Comparison of ENCODE assay signal across 16 cellular contexts in the genomic region with DNA sequence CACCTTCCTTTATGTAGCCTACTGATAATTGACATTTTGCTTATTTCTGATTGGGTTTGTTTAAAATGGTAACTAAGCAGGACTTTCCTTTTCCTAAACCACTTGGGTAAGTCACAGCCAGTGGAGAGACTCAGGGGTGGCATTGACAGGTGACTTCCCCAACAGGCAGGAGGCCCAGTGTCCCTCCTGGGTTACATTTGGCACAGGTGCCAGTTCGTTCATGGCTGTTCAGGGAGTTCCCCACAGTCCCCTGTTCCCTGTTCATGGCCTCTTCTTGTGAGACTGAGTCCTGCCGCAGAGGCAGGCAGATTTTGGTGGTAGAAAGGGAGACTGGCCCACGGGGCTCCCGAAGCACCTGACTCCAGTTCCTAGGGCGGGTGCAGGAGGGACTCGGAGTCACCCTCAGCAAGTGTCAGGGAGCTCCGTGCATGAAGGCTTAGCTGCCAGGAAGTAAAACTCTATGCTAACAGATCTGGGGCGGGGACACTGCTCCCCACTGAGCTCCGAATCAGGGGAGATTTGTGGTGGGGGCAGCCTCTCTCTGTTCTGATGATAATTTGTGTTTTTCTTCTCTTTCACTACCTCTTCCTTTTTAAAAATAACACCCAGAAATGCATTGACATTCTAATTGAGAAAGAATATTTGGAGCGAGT.
DNase-seq lines count a peak whose midpoint lies in the region; ATAC-seq and TF ChIP-seq lines count a peak whose summit lies in the region.
"Had no signal": no experiment of that assay in that cellular context is flagged by ENCODE, and none has a peak within 500 bp of the region (broad histone marks: within the 10 kb centered on the region; RNA-seq: fewer than 3 reads in every experiment).

No MANE protein-coding gene starts in this region.

- H3K36me3 ChIP-seq in OCI-LY3 (replicated peaks; ENCODE audit: low read depth, low read length) (peaks cover 73% of the 10 kb centered on the region), iPS DF 6.9 (ENCODE audit: control insufficient read depth, insufficient read depth, low read length) (peaks cover 17% of the 10 kb centered on the region), WERI-Rb-1 (peaks cover 70% of the 10 kb centered on the region), brain microvascular endothelial cell (replicated peaks) (peaks cover 39% of the 10 kb centered on the region)

- WGBS in iPS DF 6.9 (ENCODE audit: insufficient coverage, insufficient read length), result no CpG with 5 or more reads among the region's 10 CpGs

- no peak for TF ChIP-seq CTCF in OCI-LY3 (IDR thresholded peaks at IDR 0.05; ENCODE audit: low read depth, low read length)
- TF ChIP-seq CTCF in WERI-Rb-1 (IDR thresholded peaks at IDR 0.05; ENCODE audit: low read depth, low read length), result no peak
- no peak for TF ChIP-seq CTCF in brain microvascular endothelial cell (IDR thresholded peaks at IDR 0.05; ENCODE audit: low read depth, low read length, missing control alignments)

- H3K27ac Mint-ChIP-seq in activated naive CD8-positive, alpha-beta T cell, result peak overlapping the region; percentile 2
- no peak overlapping the region for H3K27ac Mint-ChIP-seq in activated naive CD8-positive, alpha-beta T cell treated with anti-CD3 and anti-CD28 coated beads for 36 hours
- peak overlapping the region; percentile 61 for H3K27ac Mint-ChIP-seq in stimulated activated effector memory CD8-positive, alpha-beta T cell treated with anti-CD3 and anti-CD28 coated beads, Interleukin-12 subunit alpha, Interleukin-12 subunit beta, amount 100 ng/mL, for 72 hours
- H3K27ac Mint-ChIP-seq in natural killer cell treated with Interleukin-12 subunit alpha and Interleukin-12 subunit beta and Interleukin-15 and Interleukin-18, amount 100 ng/mL, for 72 hours, result peak overlapping the region in 1 of 2 donors; percentile 28
- H3K27ac Mint-ChIP-seq: B cell had no signal

- H3K4me2 ChIP-seq in OCI-LY3 (ENCODE audit: low read length), result peak overlapping the region; percentile 57

- H3K4me3 Mint-ChIP-seq in activated naive CD8-positive, alpha-beta T cell, result no peak overlapping the region
- no peak overlapping the region for H3K4me3 Mint-ChIP-seq in activated naive CD8-positive, alpha-beta T cell treated with anti-CD3 and anti-CD28 coated beads for 36 hours
- H3K4me3 Mint-ChIP-seq in stimulated activated effector memory CD8-positive, alpha-beta T cell treated with anti-CD3 and anti-CD28 coated beads, Interleukin-12 subunit alpha, Interleukin-12 subunit beta, amount 100 ng/mL, for 72 hours, result no peak overlapping the region
- H3K4me3 Mint-ChIP-seq in natural killer cell treated with Interleukin-12 subunit alpha and Interleukin-12 subunit beta and Interleukin-15 and Interleukin-18, amount 100 ng/mL, for 72 hours, result no peak overlapping the region
- H3K4me3 Mint-ChIP-seq: B cell; CD8-positive, alpha-beta memory T cell had no signal

- H3K36me3 Mint-ChIP-seq in activated naive CD8-positive, alpha-beta T cell, result peaks cover 13% of the 10 kb centered on the region
- H3K36me3 Mint-ChIP-seq in activated naive CD8-positive, alpha-beta T cell treated with anti-CD3 and anti-CD28 coated beads for 36 hours, result peaks cover 22% of the 10 kb centered on the region
- peaks cover 92% of the 10 kb centered on the region for H3K36me3 Mint-ChIP-seq in stimulated activated effector memory CD8-positive, alpha-beta T cell treated with anti-CD3 and anti-CD28 coated beads, Interleukin-12 subunit alpha, Interleukin-12 subunit beta, amount 100 ng/mL, for 72 hours
- peaks cover 23% of the 10 kb centered on the region for H3K36me3 Mint-ChIP-seq in natural killer cell treated with Interleukin-12 subunit alpha and Interleukin-12 subunit beta and Interleukin-15 and Interleukin-18, amount 100 ng/mL, for 72 hours

- peak overlapping the region; percentile 37 for H3K4me3 ChIP-seq in OCI-LY3 (ENCODE audit: low read length)
- no peak overlapping the region for H3K4me3 ChIP-seq in iPS DF 6.9 (ENCODE audit: low read length)
- no peak overlapping the region for H3K4me3 ChIP-seq in WERI-Rb-1 (ENCODE audit: low read depth, low read length)
- no peak overlapping the region for H3K4me3 ChIP-seq in brain microvascular endothelial cell (ENCODE audit: low read depth, low read length)

- no peaks in the 10 kb centered on the region for H3K4me1 Mint-ChIP-seq in activated naive CD8-positive, alpha-beta T cell (ENCODE audit: low read depth)
- H3K4me1 Mint-ChIP-seq in activated naive CD8-positive, alpha-beta T cell treated with anti-CD3 and anti-CD28 coated beads for 36 hours, result peaks cover 1% of the 10 kb centered on the region
- H3K4me1 Mint-ChIP-seq in stimulated activated effector memory CD8-positive, alpha-beta T cell treated with anti-CD3 and anti-CD28 coated beads, Interleukin-12 subunit alpha, Interleukin-12 subunit beta, amount 100 ng/mL, for 72 hours, result no peaks in the 10 kb centered on the region
- H3K4me1 Mint-ChIP-seq in natural killer cell treated with Interleukin-12 subunit alpha and Interleukin-12 subunit beta and Interleukin-15 and Interleukin-18, amount 100 ng/mL, for 72 hours (ENCODE audit: low read depth in 2 of 2), result peaks cover 0 to 14% of the 10 kb centered on the region in 2 donors
- H3K4me1 Mint-ChIP-seq: B cell had no signal

- H3K27me3 ChIP-seq in OCI-LY3 (ENCODE audit: low read depth, low read length) (no peaks in the 10 kb centered on the region), iPS DF 6.9 (ENCODE audit: control insufficient read depth, insufficient read depth, low read length) (no peaks in the 10 kb centered on the region), WERI-Rb-1 (ENCODE audit: insufficient read depth, low read depth, severe bottlenecking) (no peaks in the 10 kb centered on the region), brain microvascular endothelial cell (replicated peaks) (no peaks in the 10 kb centered on the region)

- ATAC-seq in stimulated activated effector memory CD8-positive, alpha-beta T cell treated with anti-CD3 and anti-CD28 coated beads, Interleukin-12 subunit alpha, Interleukin-12 subunit beta, amount 100 ng/mL, for 72 hours, result no peak
- ATAC-seq in natural killer cell treated with Interleukin-12 subunit alpha and Interleukin-12 subunit beta and Interleukin-15 and Interleukin-18, amount 100 ng/mL, for 72 hours, result no peak

- DNase-seq in activated naive CD8-positive, alpha-beta T cell treated with anti-CD3 and anti-CD28 coated beads for 36 hours, result no peak
- peak; percentile 31 for DNase-seq in iPS DF 6.9 (ENCODE audit: low read depth, low spot score)
- DNase-seq in stimulated activated effector memory CD8-positive, alpha-beta T cell treated with anti-CD3 and anti-CD28 coated beads, Interleukin-12 subunit alpha, Interleukin-12 subunit beta, amount 100 ng/mL, for 72 hours (ENCODE audit: low spot score in 2 of 2), result no peak
- DNase-seq in WERI-Rb-1, result no peak
- no peak for DNase-seq in brain microvascular endothelial cell
- no peak for DNase-seq in natural killer cell treated with Interleukin-12 subunit alpha and Interleukin-12 subunit beta and Interleukin-15 and Interleukin-18, amount 100 ng/mL, for 72 hours (ENCODE audit: low spot score)
- DNase-seq: CD8-positive, alpha-beta memory T cell; Kasumi-1; NCI-H1105 treated with DMSO at 0.1 percent for 48 hours; NCI-H2029; NCI-H2171 treated with DMSO at 0.1 percent for 48 hours; NCI-H510A; SHP77 treated with DMSO at 0.1 percent for 48 hours had no signal

- H3K27ac ChIP-seq in OCI-LY3 (ENCODE audit: low read length) (peak overlapping the region; percentile 61), iPS DF 6.9 (ENCODE audit: low read length) (no peak overlapping the region), WERI-Rb-1 (no peak overlapping the region), brain microvascular endothelial cell (no peak overlapping the region)

- in situ Hi-C loops in brain microvascular endothelial cell (cut with HindIII; ENCODE audit: low pct_ligation_motif_present, low sequenced_read_pairs), result no loop called here

- H3K79me2 ChIP-seq in OCI-LY3 (ENCODE audit: low read length), result no peaks in the 10 kb centered on the region

- no peak overlapping the region for H2AFZ ChIP-seq in OCI-LY3 (ENCODE audit: low read depth, low read length)

- peak overlapping the region; percentile 22; the same call in 1 of the 2 replicates for H3K9ac ChIP-seq in OCI-LY3 (ENCODE audit: low read length)

- peaks cover 14% of the 10 kb centered on the region for H3K4me1 ChIP-seq in OCI-LY3 (ENCODE audit: low read length)
- peaks cover 8% of the 10 kb centered on the region for H3K4me1 ChIP-seq in iPS DF 6.9 (ENCODE audit: control insufficient read depth, insufficient read depth, low read length)

- H3K27me3 Mint-ChIP-seq in activated naive CD8-positive, alpha-beta T cell, result no peaks in the 10 kb centered on the region
- H3K27me3 Mint-ChIP-seq in activated naive CD8-positive, alpha-beta T cell treated with anti-CD3 and anti-CD28 coated beads for 36 hours, result no peaks in the 10 kb centered on the region
- no peaks in the 10 kb centered on the region for H3K27me3 Mint-ChIP-seq in natural killer cell treated with Interleukin-12 subunit alpha and Interleukin-12 subunit beta and Interleukin-15 and Interleukin-18, amount 100 ng/mL, for 72 hours
- H3K27me3 Mint-ChIP-seq: B cell; CD8-positive, alpha-beta memory T cell had no signal

- no peaks in the 10 kb centered on the region for H3K9me3 Mint-ChIP-seq in activated naive CD8-positive, alpha-beta T cell (ENCODE audit: low read depth)
- H3K9me3 Mint-ChIP-seq in activated naive CD8-positive, alpha-beta T cell treated with anti-CD3 and anti-CD28 coated beads for 36 hours, result no peaks in the 10 kb centered on the region
- no peaks in the 10 kb centered on the region for H3K9me3 Mint-ChIP-seq in stimulated activated effector memory CD8-positive, alpha-beta T cell treated with anti-CD3 and anti-CD28 coated beads, Interleukin-12 subunit alpha, Interleukin-12 subunit beta, amount 100 ng/mL, for 72 hours
- H3K9me3 Mint-ChIP-seq in natural killer cell treated with Interleukin-12 subunit alpha and Interleukin-12 subunit beta and Interleukin-15 and Interleukin-18, amount 100 ng/mL, for 72 hours, result no peaks in the 10 kb centered on the region
- H3K9me3 Mint-ChIP-seq: CD8-positive, alpha-beta memory T cell had no signal

- H4K20me1 ChIP-seq in OCI-LY3 (ENCODE audit: insufficient read depth, low read length), result peaks cover 5% of the 10 kb centered on the region; the same call in 1 of the 2 replicates

- no peaks in the 10 kb centered on the region for H3K9me3 ChIP-seq in OCI-LY3 (ENCODE audit: insufficient read depth, low read length)
- no peaks in the 10 kb centered on the region for H3K9me3 ChIP-seq in iPS DF 6.9 (ENCODE audit: control insufficient read depth, insufficient read depth, low read length)
- no peaks in the 10 kb centered on the region for H3K9me3 ChIP-seq in WERI-Rb-1 (ENCODE audit: severe bottlenecking)
